In genomic region chr5:42981015-42981414, GRCh38 we compare ENCODE assay signal across 1 cellular context. TPM values are rescaled to one million over a fixed set of nuclear protein-coding genes. Genes with fewer than 3 reads are reported as not detected.
"Had no signal": no experiment of that assay in that cellular context is flagged by ENCODE, and none has a peak within 500 bp of the region (broad histone marks: within the 10 kb centered on the region; RNA-seq: fewer than 3 reads in every experiment).

No MANE protein-coding gene starts in this region.

RNA-seq across cellular contexts. Expression of gene ANXA2R, which starts 59.1 kb away (rescaled TPM):
- polyA plus RNA-seq: neural cell had no signal
